ENCODE assay signal across 2 cellular contexts in genomic region chr6:121213341-121213740, GRCh38.
DNase-seq lines count a peak whose midpoint lies in the region; ATAC-seq, FAIRE-seq and TF ChIP-seq lines count a peak whose summit lies in the region.
"Not testable (repeated sequence)": the region's sequence is repeated elsewhere in the genome, so short reads cannot be mapped to it uniquely, and the experiment has no call there.

No MANE protein-coding gene starts in this region.

- peaks cover 26% of the 10 kb centered on the region for H3K36me3 Mint-ChIP-seq in WTC11

- not testable (repeated sequence) for H3K4me1 Mint-ChIP-seq in WTC11

- not testable (repeated sequence) for ATAC-seq in WTC11

- H3K9me3 Mint-ChIP-seq in WTC11: peaks cover 27% of the 10 kb centered on the region

- not testable (repeated sequence) for DNase-seq in WTC11 (ENCODE audit: low spot score)

- not testable (repeated sequence) for H3K27ac Mint-ChIP-seq in WTC11

- TF ChIP-seq CTCF in WTC11 (IDR thresholded peaks at IDR 0.05): not testable (repeated sequence)

- POLR2A ChIA-PET in WTC11 (lab: Charles Lee): not testable (repeated sequence)

- peak; percentile 74 for FAIRE-seq in A204.1 (lab: Jason Lieb, UNC)

- CTCF ChIA-PET in WTC11 (lab: Charles Lee): not testable (repeated sequence)

- not testable (repeated sequence) for H3K27me3 Mint-ChIP-seq in WTC11 (ENCODE audit: low read depth)

- H3K4me3 Mint-ChIP-seq in WTC11: not testable (repeated sequence)

TF ChIP-seq in WTC11, 78 proteins besides CTCF, POLR2A, EP300 and RAD21:
- peak; percentile 92 for TF ChIP-seq HMGA2 (CRISPR knock-in tag; IDR thresholded peaks at IDR 0.05)
